In the genomic region with DNA sequence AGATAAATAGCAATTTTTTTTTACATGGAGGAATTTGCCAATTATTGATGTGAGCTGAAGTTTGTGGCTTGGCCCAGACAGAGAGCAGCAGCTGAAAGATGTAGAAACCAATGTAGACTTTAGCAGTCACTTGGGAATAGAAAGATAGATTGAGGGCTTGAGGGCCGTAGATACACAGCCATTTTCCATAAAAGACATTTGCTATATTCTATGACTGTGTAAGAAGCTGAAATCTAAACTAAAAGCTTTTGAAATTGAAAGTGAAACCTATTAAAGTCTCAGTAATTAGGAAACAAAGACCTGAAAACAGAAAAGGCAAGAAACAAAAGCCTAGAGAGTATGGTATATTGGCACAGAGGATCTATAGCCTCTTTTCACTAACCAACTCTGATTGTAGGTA, we compare ENCODE assay signal across 12 cellular contexts.
DNase-seq lines count a peak whose midpoint lies in the region; ATAC-seq and TF ChIP-seq lines count a peak whose summit lies in the region.
"Had no signal": no experiment of that assay in that cellular context is flagged by ENCODE, and none has a peak within 500 bp of the region (broad histone marks: within the 10 kb centered on the region; RNA-seq: fewer than 3 reads in every experiment).

No MANE protein-coding gene starts in this region.

- no peak overlapping the region for H3K27ac ChIP-seq in effector memory CD4-positive, alpha-beta T cell (ENCODE audit: insufficient read depth, low read length, poor library complexity, severe bottlenecking)
- H3K27ac ChIP-seq: ascending aorta, gastroesophageal sphincter had no signal

- DNase-seq in fibroblast of villous mesenchyme (ENCODE audit: low read depth): peak; percentile 13
- no peak for DNase-seq in glomerular visceral epithelial cell (ENCODE audit: extremely low spot score)
- DNase-seq in effector memory CD4-positive, alpha-beta T cell: no peak
- DNase-seq in SW 1271 (lab: John Stamatoyannopoulos, UW): no peak
- no peak for DNase-seq in activated CD4-positive, alpha-beta T cell treated with anti-CD3 and anti-CD28 coated beads for 48 hours
- DNase-seq: NCI-H2107, SHP77 treated with DMSO at 0.1 percent for 48 hours had no signal

- no peaks in the 10 kb centered on the region for H3K36me3 ChIP-seq in effector memory CD4-positive, alpha-beta T cell (ENCODE audit: control insufficient read depth, insufficient read depth, low read length)
- H3K36me3 ChIP-seq: ascending aorta, gastroesophageal sphincter had no signal

- H3K4me3 ChIP-seq in fibroblast of villous mesenchyme (ENCODE audit: low read depth, low read length): no peak overlapping the region
- H3K4me3 ChIP-seq in effector memory CD4-positive, alpha-beta T cell (ENCODE audit: insufficient read depth, low read depth, low read length, poor library complexity, severe bottlenecking): no peak overlapping the region
- H3K4me3 ChIP-seq: ascending aorta, gastroesophageal sphincter had no signal

- H3K4me1 ChIP-seq in effector memory CD4-positive, alpha-beta T cell (ENCODE audit: control insufficient read depth, insufficient read depth, low read length, poor library complexity, severe bottlenecking): no peaks in the 10 kb centered on the region
- H3K4me1 ChIP-seq: ascending aorta had no signal

- no peak for TF ChIP-seq CTCF in fibroblast of villous mesenchyme (IDR thresholded peaks at IDR 0.05; ENCODE audit: insufficient read depth, low read depth, low read length)

- no peaks in the 10 kb centered on the region for H3K9me3 ChIP-seq in effector memory CD4-positive, alpha-beta T cell (ENCODE audit: control insufficient read depth, low read length)

- H3K27me3 ChIP-seq in effector memory CD4-positive, alpha-beta T cell (replicated peaks; ENCODE audit: control insufficient read depth, insufficient read depth, low read length, poor library complexity, severe bottlenecking): no peaks in the 10 kb centered on the region
- H3K27me3 ChIP-seq: ascending aorta, gastroesophageal sphincter had no signal

- ATAC-seq in GM18861 (IDR thresholded peaks at IDR 0.05; ENCODE audit: unreplicated experiment) (peak; percentile 84), GM21737 (IDR thresholded peaks at IDR 0.05; ENCODE audit: unreplicated experiment) (peak; percentile 88), HG03354 (IDR thresholded peaks at IDR 0.05; ENCODE audit: poor library complexity, severe bottlenecking, unreplicated experiment) (peak; percentile 90)
- ATAC-seq: gastroesophageal sphincter had no signal
